ENCODE assay signal across 26 cellular contexts in genomic region chr3:30372837-30373236, GRCh38.
"Had no signal": no experiment of that assay in that cellular context is flagged by ENCODE, and none has a peak within 500 bp of the region (broad histone marks: within the 10 kb centered on the region; RNA-seq: fewer than 3 reads in every experiment).

No MANE protein-coding gene starts in this region.

- H3K27ac Mint-ChIP-seq: activated CD4-positive, alpha-beta memory T cell treated with anti-CD3 and anti-CD28 coated beads, Interleukin-2, amount 10 ng/mL, durations not matched to agents 7 days and 5 days; activated CD4-positive, alpha-beta T cell treated with anti-CD3 and anti-CD28 coated beads, Interleukin-2, amount 10 ng/mL, durations not matched to agents 24 days and 14 days; activated naive CD4-positive, alpha-beta T cell treated with anti-CD3 and anti-CD28 coated beads for 36 hours; activated naive CD8-positive, alpha-beta T cell treated with anti-CD3 and anti-CD28 coated beads, Interleukin-2, amount 10 ng/mL, durations not matched to agents 7 days and 5 days; activated T-cell treated with anti-CD3 and anti-CD28 coated beads, Interleukin-2, amount 50 U/mL, for 72 hours; memory B cell; stimulated activated naive B cell treated with anti-CD40 and anti-IgM and Interleukin-4, amounts not matched to agents 10 μg/mL and 1 μg/mL and 100 μg/mL, for 72 hours had no signal

- DNase-seq: activated CD4-positive, alpha-beta memory T cell treated with anti-CD3 and anti-CD28 coated beads, Interleukin-2, amount 10 ng/mL, durations not matched to agents 7 days and 5 days; activated CD4-positive, alpha-beta T cell treated with anti-CD3 and anti-CD28 coated beads, Interleukin-2, amount 10 ng/mL, durations not matched to agents 24 days and 14 days; activated effector memory CD4-positive, alpha-beta T cell treated with Interleukin-2 at 50 U/mL for 16 hours; activated naive CD4-positive, alpha-beta T cell treated with anti-CD3 and anti-CD28 coated beads for 36 hours; activated naive CD8-positive, alpha-beta T cell treated with anti-CD3 and anti-CD28 coated beads, Interleukin-2, amount 10 ng/mL, durations not matched to agents 7 days and 5 days; activated T-cell treated with anti-CD3 and anti-CD28 coated beads, Interleukin-2, amount 50 U/mL, for 72 hours; amniotic stem cell; cerebellar nuclear complex; esophagus squamous epithelium; heart right ventricle; left lung; naive thymus-derived CD4-positive, alpha-beta T cell; pancreas; psoas muscle; right lobe of liver; small intestine; stimulated activated CD4-positive, alpha-beta T cell treated with anti-CD3 and anti-CD28 coated beads, Interleukin-15, amount 100 ng/mL, for 24 hours; stimulated activated CD4-positive, alpha-beta T cell treated with anti-CD3 and anti-CD28 coated beads, Interleukin-2, amount 100 ng/mL, for 48 hours; stimulated activated CD8-positive, alpha-beta memory T cell treated with anti-CD3 and anti-CD28 coated beads, Interleukin-4, amount 100 ng/mL, for 48 hours; stimulated activated naive B cell treated with anti-CD40 and anti-IgM and Interleukin-4, amounts not matched to agents 10 μg/mL and 1 μg/mL and 100 μg/mL, for 72 hours; transverse colon had no signal

- H3K4me3 Mint-ChIP-seq: activated CD4-positive, alpha-beta memory T cell treated with anti-CD3 and anti-CD28 coated beads, Interleukin-2, amount 10 ng/mL, durations not matched to agents 7 days and 5 days; activated CD4-positive, alpha-beta T cell treated with anti-CD3 and anti-CD28 coated beads, Interleukin-2, amount 10 ng/mL, durations not matched to agents 24 days and 14 days; activated naive CD4-positive, alpha-beta T cell treated with anti-CD3 and anti-CD28 coated beads for 36 hours; activated naive CD8-positive, alpha-beta T cell treated with anti-CD3 and anti-CD28 coated beads, Interleukin-2, amount 10 ng/mL, durations not matched to agents 7 days and 5 days; activated T-cell treated with anti-CD3 and anti-CD28 coated beads, Interleukin-2, amount 50 U/mL, for 72 hours; memory B cell; naive thymus-derived CD4-positive, alpha-beta T cell; stimulated activated naive B cell treated with anti-CD40 and anti-IgM and Interleukin-4, amounts not matched to agents 10 μg/mL and 1 μg/mL and 100 μg/mL, for 72 hours had no signal

- H3K27ac ChIP-seq: coronary artery, esophagus squamous epithelium, left lung, pancreas, psoas muscle, right lobe of liver, transverse colon, VCaP had no signal

- H3K4me1 Mint-ChIP-seq: activated CD4-positive, alpha-beta memory T cell treated with anti-CD3 and anti-CD28 coated beads, Interleukin-2, amount 10 ng/mL, durations not matched to agents 7 days and 5 days; activated CD4-positive, alpha-beta T cell treated with anti-CD3 and anti-CD28 coated beads, Interleukin-2, amount 10 ng/mL, durations not matched to agents 24 days and 14 days; activated naive CD8-positive, alpha-beta T cell treated with anti-CD3 and anti-CD28 coated beads, Interleukin-2, amount 10 ng/mL, durations not matched to agents 7 days and 5 days had no signal

- H3K4me3 ChIP-seq: coronary artery, esophagus squamous epithelium, gastroesophageal sphincter, heart right ventricle, left lung, pancreas, psoas muscle, right lobe of liver, transverse colon had no signal

- H3K9me3 ChIP-seq: esophagus squamous epithelium, gastroesophageal sphincter, heart right ventricle, left lung, pancreas, psoas muscle, right lobe of liver, transverse colon had no signal

- H3K9me3 Mint-ChIP-seq: activated CD4-positive, alpha-beta memory T cell treated with anti-CD3 and anti-CD28 coated beads, Interleukin-2, amount 10 ng/mL, durations not matched to agents 7 days and 5 days; activated naive CD4-positive, alpha-beta T cell treated with anti-CD3 and anti-CD28 coated beads for 36 hours; stimulated activated naive B cell treated with anti-CD40 and anti-IgM and Interleukin-4, amounts not matched to agents 10 μg/mL and 1 μg/mL and 100 μg/mL, for 72 hours had no signal

- H3K4me1 ChIP-seq: psoas muscle had no signal

- H3K36me3 ChIP-seq: esophagus squamous epithelium, gastroesophageal sphincter, heart right ventricle, left lung, pancreas, right lobe of liver, transverse colon had no signal

- H3K27me3 ChIP-seq: esophagus squamous epithelium, gastroesophageal sphincter, heart right ventricle, left lung, right lobe of liver, transverse colon had no signal

- H3K36me3 Mint-ChIP-seq: memory B cell; stimulated activated naive B cell treated with anti-CD40 and anti-IgM and Interleukin-4, amounts not matched to agents 10 μg/mL and 1 μg/mL and 100 μg/mL, for 72 hours had no signal

- ATAC-seq: activated CD4-positive, CD25-positive, alpha-beta regulatory T cell treated with anti-CD3 and anti-CD28 coated beads, Interleukin-2, amount 50 U/mL, for 24 hours; activated T-cell treated with anti-CD3 and anti-CD28 coated beads, Interleukin-2, amount 50 U/mL, for 72 hours; gastroesophageal sphincter; left lung; naive thymus-derived CD4-positive, alpha-beta T cell; pancreas; psoas muscle; right lobe of liver; stimulated activated naive B cell treated with anti-CD40 and anti-IgM and Interleukin-4, amounts not matched to agents 10 μg/mL and 1 μg/mL and 100 μg/mL, for 72 hours had no signal
